Comparison of ENCODE assay signal across 1 cellular context in the genomic region with DNA sequence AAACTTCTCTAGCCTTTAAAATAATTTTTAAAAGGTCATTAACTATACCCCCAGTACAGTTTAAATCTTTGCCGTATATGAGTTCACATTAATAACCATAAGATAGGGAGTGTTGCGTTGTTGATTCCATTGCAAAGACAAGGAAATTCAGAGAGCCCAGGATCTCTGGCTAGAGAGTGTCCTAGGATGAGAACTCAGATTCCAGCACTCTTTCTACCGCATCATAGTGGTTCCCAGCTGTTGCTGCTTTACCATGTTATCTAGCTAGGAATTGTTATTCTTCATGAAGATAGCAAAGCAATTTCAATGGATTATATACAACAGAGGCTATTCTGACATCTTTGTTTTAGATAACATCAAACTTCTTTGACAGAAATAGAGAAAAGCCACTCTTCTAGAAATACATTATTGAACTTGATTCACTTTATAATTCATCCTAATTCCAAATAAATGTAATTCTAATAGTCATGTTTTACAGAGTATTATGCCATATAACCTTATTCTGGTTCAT.
TF ChIP-seq lines count a peak whose summit lies in the region.

No MANE protein-coding gene starts in this region.

TF ChIP-seq in IMR-90, 13 proteins besides CTCF, POLR2A, EP300 and RAD21:
- TF ChIP-seq SMC3 (IDR thresholded peaks at IDR 0.05; ENCODE audit: low read depth, low read length) (no peak), FOS (IDR thresholded peaks at IDR 0.05; ENCODE audit: low read depth, low read length) (no peak), RCOR1 (IDR thresholded peaks at IDR 0.05; ENCODE audit: insufficient replicate concordance, low read length) (no peak), RFX5 (IDR thresholded peaks at IDR 0.05; ENCODE audit: low read depth, low read length) (no peak), MAZ (IDR thresholded peaks at IDR 0.05; ENCODE audit: borderline replicate concordance, low read depth, low read length) (no peak), BHLHE40 (IDR thresholded peaks at IDR 0.05; ENCODE audit: low read depth, low read length) (no peak), CHD1 (IDR thresholded peaks at IDR 0.05; ENCODE audit: low read depth, low read length) (no peak), CEBPB (IDR thresholded peaks at IDR 0.05; ENCODE audit: low read depth, low read length) (no peak), MXI1 (IDR thresholded peaks at IDR 0.05; ENCODE audit: borderline replicate concordance, low read depth, low read length) (no peak), MAFK (IDR thresholded peaks at IDR 0.05; ENCODE audit: low read depth, low read length) (no peak), NFE2L2 (IDR thresholded peaks at IDR 0.05; ENCODE audit: low read depth, low read length) (no peak)
- TF ChIP-seq, protein P1, sequence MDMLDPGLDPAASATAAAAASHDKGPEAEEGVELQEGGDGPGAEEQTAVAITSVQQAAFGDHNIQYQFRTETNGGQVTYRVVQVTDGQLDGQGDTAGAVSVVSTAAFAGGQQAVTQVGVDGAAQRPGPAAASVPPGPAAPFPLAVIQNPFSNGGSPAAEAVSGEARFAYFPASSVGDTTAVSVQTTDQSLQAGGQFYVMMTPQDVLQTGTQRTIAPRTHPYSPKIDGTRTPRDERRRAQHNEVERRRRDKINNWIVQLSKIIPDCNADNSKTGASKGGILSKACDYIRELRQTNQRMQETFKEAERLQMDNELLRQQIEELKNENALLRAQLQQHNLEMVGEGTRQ (IDR thresholded peaks at IDR 0.05; ENCODE audit: low read depth, low read length), result no peak
- TF ChIP-seq, protein P2, sequence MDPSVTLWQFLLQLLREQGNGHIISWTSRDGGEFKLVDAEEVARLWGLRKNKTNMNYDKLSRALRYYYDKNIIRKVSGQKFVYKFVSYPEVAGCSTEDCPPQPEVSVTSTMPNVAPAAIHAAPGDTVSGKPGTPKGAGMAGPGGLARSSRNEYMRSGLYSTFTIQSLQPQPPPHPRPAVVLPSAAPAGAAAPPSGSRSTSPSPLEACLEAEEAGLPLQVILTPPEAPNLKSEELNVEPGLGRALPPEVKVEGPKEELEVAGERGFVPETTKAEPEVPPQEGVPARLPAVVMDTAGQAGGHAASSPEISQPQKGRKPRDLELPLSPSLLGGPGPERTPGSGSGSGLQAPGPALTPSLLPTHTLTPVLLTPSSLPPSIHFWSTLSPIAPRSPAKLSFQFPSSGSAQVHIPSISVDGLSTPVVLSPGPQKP (IDR thresholded peaks at IDR 0.05; ENCODE audit: borderline replicate concordance, low read depth, low read length), result no peak
